8 cellular contexts compared by ENCODE assay signal in genomic region chrX:119272882-119273806, GRCh38. TPM values are rescaled to one million over a fixed set of nuclear protein-coding genes. Genes with fewer than 3 reads are reported as not detected.
DNase-seq lines count a peak whose midpoint lies in the region; ATAC-seq, FAIRE-seq and TF ChIP-seq lines count a peak whose summit lies in the region.

No MANE protein-coding gene starts in this region.

- H3K9me3 ChIP-seq in CD4-positive, alpha-beta memory T cell (ENCODE audit: control insufficient read depth in 1 of 2, low read length in 2 of 2), result no peaks in the 10 kb centered on the region
- no peaks in the 10 kb centered on the region for H3K9me3 ChIP-seq in K562 (replicated peaks; ENCODE audit: control insufficient read depth, insufficient read depth, low read depth, low read length)
- peaks cover 2% of the 10 kb centered on the region for H3K9me3 ChIP-seq in keratinocyte (ENCODE audit: control insufficient read depth, low read depth, low read length)

- peaks cover 7 to 18% of the 10 kb centered on the region in 2 donors for H3K27me3 Mint-ChIP-seq in CD4-positive, alpha-beta memory T cell
- peaks cover 19% of the 10 kb centered on the region for H3K27me3 Mint-ChIP-seq in T-helper 2 cell treated with Interferon-gamma antibody and Interleukin-4, amounts not matched to agents 5 μg/mL and 100 μg/mL, for 36 hours (ENCODE audit: low read depth)

- no peak for TF ChIP-seq EP300 in K562 (IDR thresholded peaks at IDR 0.05; ENCODE audit: low read length)

- POLR2A ChIA-PET in CD4-positive, alpha-beta memory T cell (lab: Charles Lee; ENCODE audit: partially characterized antibody), result interaction anchor here (0.6 kb wide), 1 partner anchor 15 kb away, joined by 3 read pairs; no protein-coding TSS in a partner anchor
- POLR2A ChIA-PET in K562 (lab: Yijun Ruan, JAX), result interaction anchor here (0.6 kb wide), 1 partner anchor 565 kb away, joined by 4 read pairs; no protein-coding TSS in a partner anchor

- peak; percentile 37; the same call in 1 of the 3 replicates for ATAC-seq in K562
- no peak for ATAC-seq in GM18517 (IDR thresholded peaks at IDR 0.05; ENCODE audit: unreplicated experiment)

- no TSS peak for BruUV-seq in K562 (replicated peaks; lab: Mats Ljungman, UMichigan)

- H3K4me2 ChIP-seq in K562 (ENCODE audit: insufficient read depth, low read length) (no peak overlapping the region), keratinocyte (ENCODE audit: control insufficient read depth, extremely low read depth, insufficient read depth, low read depth, low read length) (peak overlapping the region; percentile 64)

- no peak overlapping the region for H3K27ac ChIP-seq in CD4-positive, alpha-beta memory T cell (ENCODE audit: low read depth, low read length)
- H3K27ac ChIP-seq in K562 (ENCODE audit: extremely low read depth, low read depth, low read length), result no peak overlapping the region
- no peak overlapping the region for H3K27ac ChIP-seq in keratinocyte (ENCODE audit: control insufficient read depth, insufficient read depth, low read length)

- CTCF ChIA-PET in CD4-positive, alpha-beta memory T cell (lab: Charles Lee; ENCODE audit: partially characterized antibody), result interaction anchor here (1.1 to 1.2 kb wide), 2 partner anchors 18 to 36 kb away, joined by 3 to 5 read pairs; no protein-coding TSS in a partner anchor
- CTCF ChIA-PET in K562 (lab: Yijun Ruan, JAX; ENCODE audit: low intra/inter-chr PET ratio), result no interaction called here

- H3K4me3 ChIP-seq in CD4-positive, alpha-beta memory T cell (ENCODE audit: low read length in 2 of 2), result peak overlapping the region in 1 of 2 donors; percentile 19
- no peak overlapping the region for H3K4me3 ChIP-seq in K562
- no peak overlapping the region for H3K4me3 ChIP-seq in keratinocyte (ENCODE audit: control insufficient read depth in 2 of 3, extremely low read depth in 1 of 3, insufficient read depth in 2 of 3, low read depth in 1 of 3, low read length in 3 of 3)

- H3K79me2 ChIP-seq in K562 (ENCODE audit: control insufficient read depth, insufficient read depth, low read length) (no peaks in the 10 kb centered on the region), keratinocyte (ENCODE audit: control insufficient read depth, insufficient read depth, low read length) (no peaks in the 10 kb centered on the region)

- in situ Hi-C loops in K562 (cut with MboI), result no loop called here

- H2AFZ ChIP-seq in K562 (ENCODE audit: low read depth, low read length) (no peak overlapping the region), keratinocyte (ENCODE audit: control insufficient read depth, low read length) (peak overlapping the region; percentile 30)

- TF ChIP-seq CTCF in K562 (IDR thresholded peaks at IDR 0.05 in 2 of 3, conservative IDR thresholded peaks at IDR 0.05 in 1 of 3; ENCODE audit: insufficient read depth in 2 of 3, low read depth in 1 of 3, low read length in 3 of 3) (no peak), keratinocyte (optimal IDR thresholded peaks at IDR 0.05 in 1 of 3, IDR thresholded peaks at IDR 0.05 in 1 of 3, conservative IDR thresholded peaks at IDR 0.05 in 1 of 3; ENCODE audit: extremely low read depth in 1 of 3, insufficient read depth in 2 of 3, low read length in 3 of 3) (peak; percentile 14 to 39 (median 24))

- H3K36me3 Mint-ChIP-seq in CD4-positive, alpha-beta memory T cell, result no peaks in the 10 kb centered on the region
- H3K36me3 Mint-ChIP-seq in T-helper 2 cell treated with Interferon-gamma antibody and Interleukin-4, amounts not matched to agents 5 μg/mL and 100 μg/mL, for 36 hours (ENCODE audit: low read depth), result no peaks in the 10 kb centered on the region

- H3K9ac ChIP-seq in K562 (ENCODE audit: insufficient read depth in 1 of 2, low read depth in 2 of 2, low read length in 2 of 2), result no peak overlapping the region
- H3K9ac ChIP-seq in keratinocyte (ENCODE audit: control insufficient read depth, extremely low read depth, insufficient read depth, low read length), result no peak overlapping the region

- peaks cover 2 to 9% (median 8%) of the 10 kb centered on the region in 4 donors for H3K4me1 Mint-ChIP-seq in CD4-positive, alpha-beta memory T cell
- peaks cover 3% of the 10 kb centered on the region for H3K4me1 Mint-ChIP-seq in T-helper 2 cell treated with Interferon-gamma antibody and Interleukin-4, amounts not matched to agents 5 μg/mL and 100 μg/mL, for 36 hours (ENCODE audit: low read depth)

- 17% methylated on average over 16 of the region's 83 CpGs for WGBS in K562 (ENCODE audit: insufficient coverage, low coverage, missing lambda C conversion rate)

- intact Hi-C loops in CD4-positive, alpha-beta memory T cell (cut with micrococcal nuclease), result loop anchor here (2.0 kb wide), 1 partner anchor 36 kb away; the partner anchor contains the start of gene PGRMC1
- intact Hi-C loops in K562 (cut with micrococcal nuclease), result no loop called here

- dilution Hi-C loops in keratinocyte (cut with MboI; ENCODE audit: extremely low pct_ligation_motif_present, low sequenced_read_pairs), result no loop called here

- DNase-seq in CD4-positive, alpha-beta memory T cell, result peak; percentile 42 to 65 (median 48)
- DNase-seq in T-helper 2 cell treated with Interferon-gamma antibody and Interleukin-4, amounts not matched to agents 5 μg/mL and 100 μg/mL, for 36 hours (ENCODE audit: low spot score), result peak; percentile 50
- DNase-seq in K562 (ENCODE audit: extremely low read depth in 1 of 4, low spot score in 3 of 4), result peak in 1 of 4 experiments; percentile 6
- peak; percentile 21 for DNase-seq in keratinocyte (ENCODE audit: low read depth, low spot score)
- DNase-seq in stimulated activated CD8-positive, alpha-beta memory T cell treated with anti-CD3 and anti-CD28 coated beads, Interleukin-2, amount 100 ng/mL, for 48 hours (ENCODE audit: low read depth in 2 of 2), result peak; percentile 18 to 37
- no peak for DNase-seq in NCI-H1105 (lab: John Stamatoyannopoulos, UW)
- no peak for DNase-seq in HK-2 (ENCODE audit: unreplicated experiment)

- H3K4me3 Mint-ChIP-seq in CD4-positive, alpha-beta memory T cell, result peak overlapping the region; percentile 74 to 85 (median 82)
- H3K4me3 Mint-ChIP-seq in T-helper 2 cell treated with Interferon-gamma antibody and Interleukin-4, amounts not matched to agents 5 μg/mL and 100 μg/mL, for 36 hours, result peak overlapping the region; percentile 65

- H3K9me1 ChIP-seq in K562 (ENCODE audit: control insufficient read depth, insufficient read depth, low read length), result no peaks in the 10 kb centered on the region
- H3K9me1 ChIP-seq in keratinocyte (ENCODE audit: control insufficient read depth, extremely low read depth, insufficient read depth, low read length), result no peaks in the 10 kb centered on the region

- H4K20me1 ChIP-seq in K562 (replicated peaks; ENCODE audit: control insufficient read depth, insufficient read depth, low read length), result no peaks in the 10 kb centered on the region
- no peaks in the 10 kb centered on the region for H4K20me1 ChIP-seq in keratinocyte (ENCODE audit: control insufficient read depth, extremely low read depth, insufficient read depth, low read length)

- FAIRE-seq in K562 (lab: Jason Lieb, UNC), result no peak
- FAIRE-seq in keratinocyte (lab: Jason Lieb, UNC), result no peak

- peak overlapping the region in 5 of 7 donors; percentile 15 to 77 (median 55) for H3K27ac Mint-ChIP-seq in CD4-positive, alpha-beta memory T cell
- no peak overlapping the region for H3K27ac Mint-ChIP-seq in T-helper 2 cell treated with Interferon-gamma antibody and Interleukin-4, amounts not matched to agents 5 μg/mL and 100 μg/mL, for 36 hours

- no peak for TF ChIP-seq POLR2A in K562 (conservative IDR thresholded peaks at IDR 0.05)

- no peak for TF ChIP-seq RAD21 in K562 (CRISPR knock-in tag; conservative IDR thresholded peaks at IDR 0.05 in 1 of 2, IDR thresholded peaks at IDR 0.05 in 1 of 2)

- H3K9me3 Mint-ChIP-seq in CD4-positive, alpha-beta memory T cell, result peaks cover 0 to 1% (median 0%) of the 10 kb centered on the region in 8 donors
- H3K9me3 Mint-ChIP-seq in T-helper 2 cell treated with Interferon-gamma antibody and Interleukin-4, amounts not matched to agents 5 μg/mL and 100 μg/mL, for 36 hours, result no peaks in the 10 kb centered on the region

- H3K27me3 ChIP-seq in CD4-positive, alpha-beta memory T cell (ENCODE audit: insufficient read depth, low read length), result no peaks in the 10 kb centered on the region
- peaks cover 4 to 33% of the 10 kb centered on the region in 2 experiments; a peak in 2 of 5 replicates for H3K27me3 ChIP-seq in K562 (ENCODE audit: control insufficient read depth in 2 of 2, insufficient read depth in 2 of 2, low read length in 2 of 2)
- peaks cover 19% of the 10 kb centered on the region for H3K27me3 ChIP-seq in keratinocyte (ENCODE audit: control insufficient read depth, extremely low read depth, insufficient read depth, low read length)

- H3K4me1 ChIP-seq in CD4-positive, alpha-beta memory T cell (ENCODE audit: insufficient read depth, low read length), result peaks cover 5% of the 10 kb centered on the region
- H3K4me1 ChIP-seq in K562 (replicated peaks in 1 of 2; ENCODE audit: control insufficient read depth in 2 of 2, insufficient read depth in 2 of 2, low read length in 2 of 2) (peaks cover 0 to 5% of the 10 kb centered on the region in 2 experiments; a peak in 2 of 5 replicates), keratinocyte (ENCODE audit: control insufficient read depth, extremely low read depth, insufficient read depth, low read length) (peaks cover 5% of the 10 kb centered on the region)

- H3K36me3 ChIP-seq in CD4-positive, alpha-beta memory T cell (ENCODE audit: insufficient read depth, low read length), result no peaks in the 10 kb centered on the region
- H3K36me3 ChIP-seq in K562 (ENCODE audit: control insufficient read depth, insufficient read depth, low read length) (no peaks in the 10 kb centered on the region), keratinocyte (ENCODE audit: control insufficient read depth in 2 of 2, extremely low read depth in 1 of 2, insufficient read depth in 2 of 2, low read length in 2 of 2) (no peaks in the 10 kb centered on the region)

RNA-seq across cellular contexts. Expression of gene PGRMC1, which starts 37.1 kb away (rescaled TPM):
- total RNA-seq in CD4-positive, alpha-beta memory T cell, result 10 to 100 TPM; 15.9 to 17.2 TPM
- 10 to 100 TPM; 21.2 to 29.7 TPM for polyA plus RNA-seq in CD4-positive, alpha-beta memory T cell
- 26.5 and 59.4 TPM in 2 replicates for total RNA-seq in K562 (2011; cell fraction: chromatin; rRNA removed; ENCODE audit: low replicate concordance)
- 70.8 and 71.2 TPM in 2 replicates for total RNA-seq in K562 (2011; cell fraction: nucleolus; rRNA removed)
- 79.0 and 102 TPM in 2 replicates for total RNA-seq in K562 (2011; cell fraction: nucleoplasm; rRNA removed)
- total RNA-seq in K562 (2014; rRNA removed) (115 and 120 TPM in 2 replicates), K562 (2014; rRNA removed; fragmentation: Illumina TruSeq; extraction: Trizol) (102 and 111 TPM in 2 replicates), K562 (2015; rRNA removed; fragmentation: Illumina TruSeq; extraction: Trizol) (82.3 and 85.7 TPM in 2 replicates), K562 (2021) (85.9 and 90.4 TPM in 2 replicates)
- polyA plus RNA-seq in K562 (2011; rRNA removed) (75.1 and 95.7 TPM in 2 replicates), K562 (2014; fragmentation: Illumina TruSeq; extraction: Trizol) (87.1 and 90.3 TPM in 2 replicates), K562 (2014; fragmentation: Nextera tagmentation; extraction: Ambion mirVana) (10 to 100 TPM; 27.4 to 39.4 TPM), K562 (2014; rRNA removed) (96.8 and 98.6 TPM in 2 replicates), keratinocyte (42.7 to 74.3 TPM (median 54.2 TPM) in 3 replicates)
- polyA plus RNA-seq in K562 (2011; cell fraction: cytosol; rRNA removed), result 41.6 and 82.8 TPM in 2 replicates
- 16.7 and 20.6 TPM in 2 replicates for polyA plus RNA-seq in K562 (2011; cell fraction: nucleus; rRNA removed)
- 89.3 and 101 TPM in 2 replicates for polyA plus RNA-seq in K562 (2012)
- 56.1 and 66.0 TPM in 2 replicates for polyA minus RNA-seq in K562 (2011; rRNA and poly(A)+ RNA removed)
- 42.5 and 46.9 TPM in 2 replicates for polyA minus RNA-seq in K562 (2011; cell fraction: cytosol; rRNA and poly(A)+ RNA removed)
- 8.5 and 10.9 TPM in 2 replicates for polyA minus RNA-seq in K562 (2011; cell fraction: nucleus; rRNA and poly(A)+ RNA removed)
- 17.0 TPM for polyA plus RNA-seq in keratinocyte (2011; ENCODE audit: low read depth)
- polyA plus RNA-seq in keratinocyte (2011; cell fraction: cytosol; rRNA removed), result 36.6 and 66.1 TPM in 2 replicates
- polyA plus RNA-seq in keratinocyte (2011; cell fraction: nucleus; rRNA removed), result 52.7 and 66.1 TPM in 2 replicates
- 51.0 and 61.6 TPM in 2 replicates for polyA plus RNA-seq in keratinocyte (2012; ENCODE audit: low replicate concordance)
- polyA minus RNA-seq in keratinocyte, result 14.6 to 35.3 TPM (median 18.2 TPM) in 3 replicates
- polyA minus RNA-seq in keratinocyte (2011; cell fraction: cytosol; rRNA and poly(A)+ RNA removed), result 55.2 TPM
- polyA minus RNA-seq in keratinocyte (2011; cell fraction: nucleus; rRNA and poly(A)+ RNA removed), result 20.4 and 26.9 TPM in 2 replicates

Comparison
In these comparisons a context has a peak if more than half of its experiments do, and no peak if none do; other contexts are left out.
1. DNase-seq: peak in CD4-positive, alpha-beta memory T cell (5 of 5), T-helper 2 cell treated with Interferon-gamma antibody and Interleukin-4, amounts not matched to agents 5 μg/mL and 100 μg/mL, for 36 hours (single experiment), keratinocyte (single experiment) and stimulated activated CD8-positive, alpha-beta memory T cell treated with anti-CD3 and anti-CD28 coated beads, Interleukin-2, amount 100 ng/mL, for 48 hours (2 of 2); none in NCI-H1105 (single experiment) and HK-2 (single experiment).
2. CTCF ChIP-seq: peak in keratinocyte (3 of 3); none in K562 (0 of 3).